Comparison of ENCODE assay signal across 2 cellular contexts in the genomic region with DNA sequence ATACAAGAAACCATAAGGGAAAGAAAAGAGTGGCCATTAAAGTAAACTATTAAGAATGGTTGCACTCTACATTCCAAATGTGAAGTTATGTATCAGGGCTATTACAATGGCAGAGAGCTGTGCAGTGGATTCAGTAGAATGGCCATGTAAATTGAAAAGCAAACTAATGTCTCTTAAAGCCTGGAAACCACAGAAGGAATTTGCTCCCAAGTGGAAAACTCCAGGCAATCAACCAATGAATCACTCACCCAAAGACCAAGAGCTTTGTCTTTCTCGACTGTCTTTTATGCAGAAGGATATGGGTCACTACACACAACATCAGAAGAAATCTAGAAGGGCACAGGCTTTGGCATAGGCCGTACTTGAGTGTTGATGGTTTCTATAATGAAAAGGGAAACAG.
TF ChIP-seq lines count a peak whose summit lies in the region.

No MANE protein-coding gene starts in this region.

TF ChIP-seq in HepG2, 621 proteins besides CTCF, POLR2A, EP300 and RAD21 (continued from another document):
- TF ChIP-seq, protein P1, sequence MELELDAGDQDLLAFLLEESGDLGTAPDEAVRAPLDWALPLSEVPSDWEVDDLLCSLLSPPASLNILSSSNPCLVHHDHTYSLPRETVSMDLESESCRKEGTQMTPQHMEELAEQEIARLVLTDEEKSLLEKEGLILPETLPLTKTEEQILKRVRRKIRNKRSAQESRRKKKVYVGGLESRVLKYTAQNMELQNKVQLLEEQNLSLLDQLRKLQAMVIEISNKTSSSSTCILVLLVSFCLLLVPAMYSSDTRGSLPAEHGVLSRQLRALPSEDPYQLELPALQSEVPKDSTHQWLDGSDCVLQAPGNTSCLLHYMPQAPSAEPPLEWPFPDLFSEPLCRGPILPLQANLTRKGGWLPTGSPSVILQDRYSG (CRISPR knock-in tag; IDR thresholded peaks at IDR 0.05), result no peak
- TF ChIP-seq, protein P2, sequence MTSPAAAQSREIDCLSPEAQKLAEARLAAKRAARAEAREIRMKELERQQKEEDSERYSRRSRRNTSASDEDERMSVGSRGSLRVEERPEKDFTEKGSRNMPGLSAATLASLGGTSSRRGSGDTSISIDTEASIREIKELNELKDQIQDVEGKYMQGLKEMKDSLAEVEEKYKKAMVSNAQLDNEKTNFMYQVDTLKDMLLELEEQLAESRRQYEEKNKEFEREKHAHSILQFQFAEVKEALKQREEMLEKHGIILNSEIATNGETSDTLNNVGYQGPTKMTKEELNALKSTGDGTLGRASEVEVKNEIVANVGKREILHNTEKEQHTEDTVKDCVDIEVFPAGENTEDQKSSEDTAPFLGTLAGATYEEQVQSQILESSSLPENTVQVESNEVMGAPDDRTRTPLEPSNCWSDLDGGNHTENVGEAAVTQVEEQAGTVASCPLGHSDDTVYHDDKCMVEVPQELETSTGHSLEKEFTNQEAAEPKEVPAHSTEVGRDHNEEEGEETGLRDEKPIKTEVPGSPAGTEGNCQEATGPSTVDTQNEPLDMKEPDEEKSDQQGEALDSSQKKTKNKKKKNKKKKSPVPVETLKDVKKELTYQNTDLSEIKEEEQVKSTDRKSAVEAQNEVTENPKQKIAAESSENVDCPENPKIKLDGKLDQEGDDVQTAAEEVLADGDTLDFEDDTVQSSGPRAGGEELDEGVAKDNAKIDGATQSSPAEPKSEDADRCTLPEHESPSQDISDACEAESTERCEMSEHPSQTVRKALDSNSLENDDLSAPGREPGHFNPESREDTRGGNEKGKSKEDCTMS (CRISPR knock-in tag; conservative IDR thresholded peaks at IDR 0.05), result no peak
- TF ChIP-seq ZNF703 (CRISPR knock-in tag; IDR thresholded peaks at IDR 0.05; ENCODE audit: borderline replicate concordance), result no peak
- no peak for TF ChIP-seq IRF2 (CRISPR knock-in tag; IDR thresholded peaks at IDR 0.05)
- no peak for TF ChIP-seq NFKBIZ (CRISPR knock-in tag; IDR thresholded peaks at IDR 0.05)
- TF ChIP-seq, protein P3, sequence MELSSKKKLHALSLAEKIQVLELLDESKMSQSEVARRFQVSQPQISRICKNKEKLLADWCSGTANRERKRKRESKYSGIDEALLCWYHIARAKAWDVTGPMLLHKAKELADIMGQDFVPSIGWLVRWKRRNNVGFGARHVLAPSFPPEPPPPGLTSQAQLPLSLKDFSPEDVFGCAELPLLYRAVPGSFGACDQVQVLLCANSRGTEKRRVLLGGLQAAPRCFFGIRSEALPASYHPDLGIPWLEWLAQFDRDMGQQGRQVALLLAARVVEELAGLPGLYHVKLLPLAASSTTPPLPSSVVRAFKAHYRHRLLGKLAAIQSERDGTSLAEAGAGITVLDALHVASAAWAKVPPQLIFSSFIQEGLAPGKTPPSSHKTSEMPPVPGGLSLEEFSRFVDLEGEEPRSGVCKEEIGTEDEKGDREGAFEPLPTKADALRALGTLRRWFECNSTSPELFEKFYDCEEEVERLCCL (CRISPR knock-in tag; IDR thresholded peaks at IDR 0.05; ENCODE audit: borderline replicate concordance), result no peak
- TF ChIP-seq, protein P4, sequence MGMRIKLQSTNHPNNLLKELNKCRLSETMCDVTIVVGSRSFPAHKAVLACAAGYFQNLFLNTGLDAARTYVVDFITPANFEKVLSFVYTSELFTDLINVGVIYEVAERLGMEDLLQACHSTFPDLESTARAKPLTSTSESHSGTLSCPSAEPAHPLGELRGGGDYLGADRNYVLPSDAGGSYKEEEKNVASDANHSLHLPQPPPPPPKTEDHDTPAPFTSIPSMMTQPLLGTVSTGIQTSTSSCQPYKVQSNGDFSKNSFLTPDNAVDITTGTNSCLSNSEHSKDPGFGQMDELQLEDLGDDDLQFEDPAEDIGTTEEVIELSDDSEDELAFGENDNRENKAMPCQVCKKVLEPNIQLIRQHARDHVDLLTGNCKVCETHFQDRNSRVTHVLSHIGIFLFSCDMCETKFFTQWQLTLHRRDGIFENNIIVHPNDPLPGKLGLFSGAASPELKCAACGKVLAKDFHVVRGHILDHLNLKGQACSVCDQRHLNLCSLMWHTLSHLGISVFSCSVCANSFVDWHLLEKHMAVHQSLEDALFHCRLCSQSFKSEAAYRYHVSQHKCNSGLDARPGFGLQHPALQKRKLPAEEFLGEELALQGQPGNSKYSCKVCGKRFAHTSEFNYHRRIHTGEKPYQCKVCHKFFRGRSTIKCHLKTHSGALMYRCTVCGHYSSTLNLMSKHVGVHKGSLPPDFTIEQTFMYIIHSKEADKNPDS (CRISPR knock-in tag; IDR thresholded peaks at IDR 0.05), result no peak
- TF ChIP-seq NCOR1 (IDR thresholded peaks at IDR 0.05; ENCODE audit: borderline replicate concordance, low read length), result no peak
- TF ChIP-seq RFXAP (CRISPR knock-in tag; IDR thresholded peaks at IDR 0.05; ENCODE audit: borderline replicate concordance), result no peak

TF ChIP-seq in WTC11, 78 proteins besides CTCF, POLR2A, EP300 and RAD21 (continued from another document):
- TF ChIP-seq ZNF317 (CRISPR knock-in tag; IDR thresholded peaks at IDR 0.05; ENCODE audit: borderline replicate concordance, low read depth), result no peak
TF ChIP-seq in WTC11: peak in this region for 0.
